29 cellular contexts compared by ENCODE assay signal in genomic region chr13:81773263-81773662, GRCh38.
"Had no signal": no experiment of that assay in that cellular context is flagged by ENCODE, and none has a peak within 500 bp of the region (broad histone marks: within the 10 kb centered on the region; RNA-seq: fewer than 3 reads in every experiment).

No MANE protein-coding gene starts in this region.

- H3K27ac Mint-ChIP-seq: activated CD4-positive, alpha-beta memory T cell treated with anti-CD3 and anti-CD28 coated beads for 36 hours; activated CD4-positive, alpha-beta T cell treated with anti-CD3 and anti-CD28 coated beads for 36 hours; activated CD4-positive, alpha-beta T cell treated with anti-CD3 and anti-CD28 coated beads, Interleukin-2, amount 10 ng/mL, durations not matched to agents 24 days and 14 days; activated CD8-positive, alpha-beta memory T cell treated with anti-CD3 and anti-CD28 coated beads, Interleukin-2, amount 10 ng/mL, durations not matched to agents 7 days and 5 days; activated CD8-positive, alpha-beta T cell treated with anti-CD3 and anti-CD28 coated beads, Interleukin-2, amount 10 ng/mL, durations not matched to agents 7 days and 5 days; activated naive CD4-positive, alpha-beta T cell treated with anti-CD3 and anti-CD28 coated beads, Interleukin-2, amount 10 ng/mL, durations not matched to agents 7 days and 5 days; activated naive CD4-positive, alpha-beta T cell treated with anti-CD3 and anti-CD28 coated beads, Interleukin-2, amount 50 U/mL, for 72 hours; activated naive CD8-positive, alpha-beta T cell treated with anti-CD3 and anti-CD28 coated beads, Interleukin-2, amount 10 ng/mL, durations not matched to agents 7 days and 5 days; brain; dendritic cell treated with granulocyte-macrophage colony-stimulating factor and Interleukin-4, amounts not matched to agents 40 ng/mL and 50 ng/mL, for 4 days had no signal

- H3K27me3 ChIP-seq: ascending aorta, dorsolateral prefrontal cortex, esophagus muscularis mucosa, foreskin keratinocyte, gastrocnemius medialis, heart left ventricle had no signal

- H3K9me3 ChIP-seq: ascending aorta, esophagus muscularis mucosa, gastrocnemius medialis, heart left ventricle had no signal

- ATAC-seq: activated CD4-positive, alpha-beta T cell treated with anti-CD3 and anti-CD28 coated beads for 36 hours; activated CD8-positive, alpha-beta memory T cell treated with anti-CD3 and anti-CD28 coated beads, Interleukin-2, amount 10 ng/mL, durations not matched to agents 7 days and 5 days; activated CD8-positive, alpha-beta T cell treated with anti-CD3 and anti-CD28 coated beads, Interleukin-2, amount 10 ng/mL, durations not matched to agents 7 days and 5 days; activated naive CD4-positive, alpha-beta T cell treated with anti-CD3 and anti-CD28 coated beads, Interleukin-2, amount 50 U/mL, for 72 hours; foreskin keratinocyte; gastrocnemius medialis; heart left ventricle had no signal

- H3K4me3 Mint-ChIP-seq: activated CD4-positive, alpha-beta memory T cell treated with anti-CD3 and anti-CD28 coated beads for 36 hours; activated CD4-positive, alpha-beta T cell treated with anti-CD3 and anti-CD28 coated beads for 36 hours; activated CD4-positive, alpha-beta T cell treated with anti-CD3 and anti-CD28 coated beads, Interleukin-2, amount 10 ng/mL, durations not matched to agents 24 days and 14 days; activated CD8-positive, alpha-beta memory T cell treated with anti-CD3 and anti-CD28 coated beads, Interleukin-2, amount 10 ng/mL, durations not matched to agents 7 days and 5 days; activated CD8-positive, alpha-beta T cell treated with anti-CD3 and anti-CD28 coated beads, Interleukin-2, amount 10 ng/mL, durations not matched to agents 7 days and 5 days; activated naive CD4-positive, alpha-beta T cell treated with anti-CD3 and anti-CD28 coated beads, Interleukin-2, amount 10 ng/mL, durations not matched to agents 7 days and 5 days; activated naive CD8-positive, alpha-beta T cell treated with anti-CD3 and anti-CD28 coated beads, Interleukin-2, amount 10 ng/mL, durations not matched to agents 7 days and 5 days; brain; central memory CD8-positive, alpha-beta T cell; dendritic cell treated with granulocyte-macrophage colony-stimulating factor and Interleukin-4, amounts not matched to agents 40 ng/mL and 50 ng/mL, for 4 days had no signal

- H3K4me1 Mint-ChIP-seq: activated CD4-positive, alpha-beta T cell treated with anti-CD3 and anti-CD28 coated beads for 36 hours; activated CD4-positive, alpha-beta T cell treated with anti-CD3 and anti-CD28 coated beads, Interleukin-2, amount 10 ng/mL, durations not matched to agents 24 days and 14 days; activated CD8-positive, alpha-beta memory T cell treated with anti-CD3 and anti-CD28 coated beads, Interleukin-2, amount 10 ng/mL, durations not matched to agents 7 days and 5 days; activated naive CD4-positive, alpha-beta T cell treated with anti-CD3 and anti-CD28 coated beads, Interleukin-2, amount 10 ng/mL, durations not matched to agents 7 days and 5 days; activated naive CD8-positive, alpha-beta T cell treated with anti-CD3 and anti-CD28 coated beads, Interleukin-2, amount 10 ng/mL, durations not matched to agents 7 days and 5 days; brain; central memory CD8-positive, alpha-beta T cell had no signal

- H3K4me1 ChIP-seq: ascending aorta, esophagus muscularis mucosa, foreskin keratinocyte, gastrocnemius medialis, heart left ventricle had no signal

- DNase-seq: activated CD4-positive, alpha-beta memory T cell treated with anti-CD3 and anti-CD28 coated beads for 36 hours; activated CD4-positive, alpha-beta T cell treated with anti-CD3 and anti-CD28 coated beads for 36 hours; activated CD4-positive, alpha-beta T cell treated with anti-CD3 and anti-CD28 coated beads, Interleukin-2, amount 10 ng/mL, durations not matched to agents 24 days and 14 days; activated CD4-positive, CD25-positive, alpha-beta regulatory T cell; activated CD4-positive, CD25-positive, alpha-beta regulatory T cell treated with anti-CD3 and anti-CD28 coated beads, Interleukin-2, amount 50 U/mL, for 72 hours; activated CD8-positive, alpha-beta memory T cell treated with anti-CD3 and anti-CD28 coated beads, Interleukin-2, amount 10 ng/mL, durations not matched to agents 7 days and 5 days; activated CD8-positive, alpha-beta memory T cell treated with anti-CD3 and anti-CD28 coated beads, Interleukin-2, amount 50 U/mL, for 4 hours; activated CD8-positive, alpha-beta T cell treated with anti-CD3 and anti-CD28 coated beads, Interleukin-2, amount 10 ng/mL, durations not matched to agents 7 days and 5 days; activated gamma-delta T cell; activated naive CD4-positive, alpha-beta T cell; activated naive CD4-positive, alpha-beta T cell treated with anti-CD3 and anti-CD28 coated beads, Interleukin-2, amount 10 ng/mL, durations not matched to agents 7 days and 5 days; activated naive CD8-positive, alpha-beta T cell treated with anti-CD3 and anti-CD28 coated beads, Interleukin-2, amount 10 ng/mL, durations not matched to agents 7 days and 5 days; activated T-cell treated with anti-CD3 and anti-CD28 coated beads, Interleukin-2, amount 50 U/mL, for 1 hour; activated T-cell treated with anti-CD3 and anti-CD28 coated beads, Interleukin-2, amount 50 U/mL, for 48 hours; dorsolateral prefrontal cortex; effector memory CD4-positive, alpha-beta T cell; erythroblast; foreskin keratinocyte; gastrocnemius medialis; glutamatergic neuron; heart left ventricle; T-helper 2 cell had no signal

- H3K4me3 ChIP-seq: ascending aorta, coronary artery, dorsolateral prefrontal cortex, esophagus muscularis mucosa, gastrocnemius medialis, heart left ventricle had no signal

- H3K36me3 ChIP-seq: ascending aorta, esophagus muscularis mucosa, gastrocnemius medialis, heart left ventricle had no signal

- H3K36me3 Mint-ChIP-seq: activated CD4-positive, alpha-beta memory T cell treated with anti-CD3 and anti-CD28 coated beads for 36 hours; activated CD8-positive, alpha-beta memory T cell treated with anti-CD3 and anti-CD28 coated beads, Interleukin-2, amount 10 ng/mL, durations not matched to agents 7 days and 5 days; activated naive CD4-positive, alpha-beta T cell treated with anti-CD3 and anti-CD28 coated beads, Interleukin-2, amount 10 ng/mL, durations not matched to agents 7 days and 5 days; activated naive CD4-positive, alpha-beta T cell treated with anti-CD3 and anti-CD28 coated beads, Interleukin-2, amount 50 U/mL, for 72 hours; activated naive CD8-positive, alpha-beta T cell treated with anti-CD3 and anti-CD28 coated beads, Interleukin-2, amount 10 ng/mL, durations not matched to agents 7 days and 5 days; brain had no signal

- H3K27me3 Mint-ChIP-seq: activated CD4-positive, alpha-beta memory T cell treated with anti-CD3 and anti-CD28 coated beads for 36 hours; activated CD4-positive, alpha-beta T cell treated with anti-CD3 and anti-CD28 coated beads for 36 hours; activated CD4-positive, alpha-beta T cell treated with anti-CD3 and anti-CD28 coated beads, Interleukin-2, amount 10 ng/mL, durations not matched to agents 24 days and 14 days; activated CD8-positive, alpha-beta memory T cell treated with anti-CD3 and anti-CD28 coated beads, Interleukin-2, amount 10 ng/mL, durations not matched to agents 7 days and 5 days; activated naive CD4-positive, alpha-beta T cell treated with anti-CD3 and anti-CD28 coated beads, Interleukin-2, amount 10 ng/mL, durations not matched to agents 7 days and 5 days; activated naive CD8-positive, alpha-beta T cell treated with anti-CD3 and anti-CD28 coated beads, Interleukin-2, amount 10 ng/mL, durations not matched to agents 7 days and 5 days; brain; central memory CD8-positive, alpha-beta T cell; dendritic cell treated with granulocyte-macrophage colony-stimulating factor and Interleukin-4, amounts not matched to agents 40 ng/mL and 50 ng/mL, for 4 days had no signal

- H3K27ac ChIP-seq: ascending aorta, coronary artery, dorsolateral prefrontal cortex, esophagus muscularis mucosa, foreskin keratinocyte, gastrocnemius medialis, heart left ventricle had no signal

- H3K9me3 Mint-ChIP-seq: activated CD4-positive, alpha-beta T cell treated with anti-CD3 and anti-CD28 coated beads, Interleukin-2, amount 10 ng/mL, durations not matched to agents 24 days and 14 days had no signal
